Comparison of ENCODE assay signal across 22 cellular contexts in the genomic region with DNA sequence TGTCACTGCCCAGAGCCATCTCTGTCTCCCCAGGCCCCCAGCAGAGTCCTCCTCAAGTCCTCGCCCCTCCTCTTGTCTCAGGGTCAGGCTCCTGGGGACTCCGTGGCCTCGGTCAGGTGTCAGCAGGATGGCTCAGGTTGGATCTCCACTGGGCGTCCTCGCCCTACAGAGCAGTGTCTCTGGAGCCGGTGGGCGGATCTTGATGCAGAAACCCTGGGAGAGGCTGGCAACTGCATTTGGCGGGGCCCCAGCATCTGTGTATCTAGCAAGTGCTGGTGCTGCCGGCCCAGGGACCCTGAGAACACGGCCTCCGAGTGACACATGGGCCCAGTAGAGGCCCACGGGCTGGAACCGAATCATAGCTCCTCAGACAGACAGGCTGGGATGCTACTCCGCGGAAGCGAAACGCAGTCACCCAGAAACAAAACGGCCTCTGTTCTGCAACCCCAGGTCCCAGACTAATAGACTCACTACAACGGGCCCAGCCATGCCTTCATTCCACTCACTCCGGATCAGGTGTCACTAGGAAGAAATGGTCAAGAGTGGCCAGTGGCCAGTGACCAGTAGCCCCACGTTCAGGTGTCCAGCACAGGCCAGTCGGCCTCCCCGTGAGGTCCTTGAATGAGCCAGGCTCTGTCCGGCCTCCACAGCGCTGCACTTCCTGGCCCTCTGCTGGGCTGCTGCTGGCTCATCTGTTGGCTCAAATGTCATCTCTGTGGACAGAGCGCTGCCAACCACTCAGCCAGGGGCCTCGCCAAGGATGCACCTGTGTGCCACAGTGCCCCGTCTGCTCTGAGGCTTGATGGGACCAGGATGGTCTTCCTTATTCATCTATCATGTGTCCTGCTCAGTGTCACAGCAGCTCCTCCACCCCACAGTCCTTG. TPM values are rescaled to one million over a fixed set of nuclear protein-coding genes. Genes with fewer than 3 reads are reported as not detected.
"Had no signal": no experiment of that assay in that cellular context is flagged by ENCODE, and none has a peak within 500 bp of the region (broad histone marks: within the 10 kb centered on the region; RNA-seq: fewer than 3 reads in every experiment).

No MANE protein-coding gene starts in this region.

- H3K36me3 ChIP-seq: adrenal gland, cardiac muscle cell, heart left ventricle, neutrophil, upper lobe of left lung had no signal

- H3K9ac ChIP-seq: parathyroid adenoma had no signal

- H3K9me3 ChIP-seq: adrenal gland, heart left ventricle, neutrophil had no signal

- H2AFZ ChIP-seq: parathyroid adenoma had no signal

- H3K27ac ChIP-seq: adrenal gland, cardiac muscle cell, dorsolateral prefrontal cortex, heart left ventricle, neutrophil, parathyroid adenoma, skin epidermis, upper lobe of left lung had no signal

- DNase-seq: activated CD4-positive, alpha-beta memory T cell treated with anti-CD3 and anti-CD28 coated beads for 36 hours; activated CD4-positive, alpha-beta T cell treated with anti-CD3 and anti-CD28 coated beads for 36 hours; activated CD8-positive, alpha-beta memory T cell treated with anti-CD3 and anti-CD28 coated beads, Interleukin-2, amount 10 ng/mL, durations not matched to agents 7 days and 5 days; activated naive CD4-positive, alpha-beta T cell treated with anti-CD3 and anti-CD28 coated beads, Interleukin-2, amount 50 U/mL, for 16 hours; activated T-cell treated with anti-CD3 and anti-CD28 coated beads, Interleukin-2, amount 50 U/mL, for 1 hour; adrenal gland; dorsolateral prefrontal cortex; endodermal cell; immature natural killer cell; naive B cell; T-helper 2 cell had no signal

- ATAC-seq: activated CD4-positive, alpha-beta T cell treated with anti-CD3 and anti-CD28 coated beads for 36 hours; activated CD8-positive, alpha-beta memory T cell treated with anti-CD3 and anti-CD28 coated beads, Interleukin-2, amount 10 ng/mL, durations not matched to agents 7 days and 5 days; heart left ventricle had no signal

- H3K27me3 ChIP-seq: adrenal gland, cardiac muscle cell, heart left ventricle, neutrophil, upper lobe of left lung had no signal

- H3K4me1 ChIP-seq: adrenal gland, parathyroid adenoma had no signal

- H3K4me3 ChIP-seq: adrenal gland, cardiac muscle cell, dorsolateral prefrontal cortex, heart left ventricle, skin epidermis, upper lobe of left lung had no signal

RNA-seq across cellular contexts. Expression of a gene that starts 12.6 kb away (rescaled TPM):
- total RNA-seq: activated CD4-positive, alpha-beta memory T cell treated with anti-CD3 and anti-CD28 coated beads for 36 hours; activated CD4-positive, alpha-beta T cell treated with anti-CD3 and anti-CD28 coated beads for 36 hours; activated CD8-positive, alpha-beta memory T cell treated with anti-CD3 and anti-CD28 coated beads, Interleukin-2, amount 10 ng/mL, durations not matched to agents 7 days and 5 days; activated T-helper 2 cell treated with anti-CD3 and anti-CD28 coated beads, Interferon-gamma antibody, Interleukin-2, Interleukin-4, amounts not matched to agents 10 μg/mL and 5 μg/mL and 100 μg/mL, durations not matched to agents 14 hours and 24 hours and 36 hours; endodermal cell; epithelial cell of proximal tubule; frontal cortex; lung microvascular endothelial cell; temporal lobe; upper lobe of left lung had no signal
- polyA plus RNA-seq: cardiac muscle cell, immature natural killer cell had no signal
